ENCODE assay signal across 1 cellular context in genomic region chr2:71756280-71756906, GRCh38.
TF ChIP-seq lines count a peak whose summit lies in the region.

No MANE protein-coding gene starts in this region.

TF ChIP-seq in SK-N-SH treated with all-trans-retinoic acid at 6 μM for 48 hours, 23 proteins besides CTCF, POLR2A, EP300 and RAD21 (continued from another document):
- TF ChIP-seq GLIS3 (CRISPR knock-in tag; IDR thresholded peaks at IDR 0.05) (no peak), TCF4 (CRISPR knock-in tag; IDR thresholded peaks at IDR 0.05; ENCODE audit: borderline replicate concordance) (no peak)
